In genomic region chrX:38803609-38804480, GRCh38 we compare ENCODE assay signal across 8 cellular contexts. TPM values are rescaled to one million over a fixed set of nuclear protein-coding genes. Genes with fewer than 3 reads are reported as not detected.
DNase-seq lines count a peak whose midpoint lies in the region; ATAC-seq and TF ChIP-seq lines count a peak whose summit lies in the region.

No MANE protein-coding gene starts in this region.

- ATAC-seq in HG02571 (IDR thresholded peaks at IDR 0.05; ENCODE audit: unreplicated experiment) (peak; percentile 58), left cardiac atrium (peak; percentile 81 to 90)

- H3K27ac ChIP-seq in adipose tissue (ENCODE audit: low read depth, low read length): peak overlapping the region; percentile 72

- intact Hi-C loops in left cardiac atrium (cut with DNase I): no loop called here

- TF ChIP-seq CTCF in GM12864 (IDR thresholded peaks at IDR 0.05; ENCODE audit: low read depth, low read length, missing control alignments): no peak
- no peak for TF ChIP-seq CTCF in NB4 (IDR thresholded peaks at IDR 0.05; ENCODE audit: low read depth, low read length)

- TF ChIP-seq POLR2A in NB4 (IDR thresholded peaks at IDR 0.05; ENCODE audit: extremely low read depth, insufficient read length): peak; percentile 82

- DNase-seq in GM12864 (ENCODE audit: low read depth): no peak
- peak; percentile 90 for DNase-seq in NB4 (ENCODE audit: low read depth)
- DNase-seq in SKM-1 (lab: John Stamatoyannopoulos, UW; ENCODE audit: unreplicated experiment): peak; percentile 33
- peak; percentile 87 for DNase-seq in left cardiac atrium
- DNase-seq in pons (ENCODE audit: low spot score): peak; percentile 80
- no peak for DNase-seq in GM19240 (ENCODE audit: insufficient read length, low spot score)

- H3K4me3 ChIP-seq in GM12864 (ENCODE audit: low read depth, low read length): peak overlapping the region; percentile 67
- H3K4me3 ChIP-seq in NB4 (ENCODE audit: low read depth, low read length): peak overlapping the region; percentile 81

- 0 to 29% (median 1%) methylated on average over 43 to 67 of the region's 67 CpGs for WGBS in adipose tissue, 3 donors

RNA-seq across cellular contexts. Expression of gene MID1IP1, which starts 2.6 kb away (rescaled TPM):
- polyA plus RNA-seq in adipose tissue: 100 to 1,000 TPM in 1 of 3 donors, 10 to 100 TPM in 2; 63.9 to 152 (median 93.4) TPM
- total RNA-seq in left cardiac atrium: 10 to 100 TPM; 30.8 to 34.4 TPM

Comparison
In these comparisons a context has a peak if more than half of its experiments do, and no peak if none do; other contexts are left out.
1. DNase-seq: peak in NB4 (single experiment), SKM-1 (single experiment), left cardiac atrium (single experiment) and pons (single experiment); none in GM12864 (single experiment) and GM19240 (single experiment).